Comparison of ENCODE assay signal across 2 cellular contexts in genomic region chr1:197915797-197916686, GRCh38.
TF ChIP-seq lines count a peak whose summit lies in the region.

No MANE protein-coding gene starts in this region.

TF ChIP-seq in HCT116, 20 proteins besides CTCF, POLR2A, EP300 and RAD21:
- TF ChIP-seq YY1 (IDR thresholded peaks at IDR 0.05; ENCODE audit: extremely low read depth, insufficient replicate concordance, low read depth, low read length), result peak; percentile 50
- peak; percentile 71 for TF ChIP-seq TCF7L2 (IDR thresholded peaks at IDR 0.05; ENCODE audit: borderline replicate concordance, extremely low read depth, insufficient read depth, insufficient read length)
- TF ChIP-seq CBX3 (IDR thresholded peaks at IDR 0.05; ENCODE audit: low read depth), result 0 out of 2 replicates have a peak, but pooled peaks have one; percentile 12
- TF ChIP-seq EGR1 (IDR thresholded peaks at IDR 0.05; ENCODE audit: low read depth), result no peak
TF ChIP-seq in HCT116: peak in this region for 3.

TF ChIP-seq in GM12878, 131 proteins besides CTCF, POLR2A, EP300 and RAD21:
- no peak for TF ChIP-seq CBFB (IDR thresholded peaks at IDR 0.05; ENCODE audit: low read depth)
- TF ChIP-seq, protein P1, sequence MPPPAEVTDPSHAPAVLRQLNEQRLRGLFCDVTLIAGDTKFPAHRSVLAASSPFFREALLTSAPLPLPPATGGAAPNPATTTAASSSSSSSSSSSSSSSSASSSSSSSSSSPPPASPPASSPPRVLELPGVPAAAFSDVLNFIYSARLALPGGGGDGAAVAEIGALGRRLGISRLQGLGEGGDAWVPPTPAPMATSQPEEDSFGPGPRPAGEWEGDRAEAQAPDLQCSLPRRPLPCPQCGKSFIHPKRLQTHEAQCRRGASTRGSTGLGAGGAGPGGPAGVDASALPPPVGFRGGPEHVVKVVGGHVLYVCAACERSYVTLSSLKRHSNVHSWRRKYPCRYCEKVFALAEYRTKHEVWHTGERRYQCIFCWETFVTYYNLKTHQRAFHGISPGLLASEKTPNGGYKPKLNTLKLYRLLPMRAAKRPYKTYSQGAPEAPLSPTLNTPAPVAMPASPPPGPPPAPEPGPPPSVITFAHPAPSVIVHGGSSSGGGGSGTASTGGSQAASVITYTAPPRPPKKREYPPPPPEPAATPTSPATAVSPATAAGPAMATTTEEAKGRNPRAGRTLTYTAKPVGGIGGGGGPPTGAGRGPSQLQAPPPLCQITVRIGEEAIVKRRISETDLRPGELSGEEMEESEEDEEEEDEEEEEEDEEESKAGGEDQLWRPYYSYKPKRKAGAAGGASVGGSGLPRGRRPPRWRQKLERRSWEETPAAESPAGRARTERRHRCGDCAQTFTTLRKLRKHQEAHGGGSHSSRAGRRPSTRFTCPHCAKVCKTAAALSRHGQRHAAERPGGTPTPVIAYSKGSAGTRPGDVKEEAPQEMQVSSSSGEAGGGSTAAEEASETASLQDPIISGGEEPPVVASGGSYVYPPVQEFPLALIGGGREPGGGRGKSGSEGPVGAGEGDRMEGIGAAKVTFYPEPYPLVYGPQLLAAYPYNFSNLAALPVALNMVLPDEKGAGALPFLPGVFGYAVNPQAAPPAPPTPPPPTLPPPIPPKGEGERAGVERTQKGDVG (CRISPR knock-in tag; IDR thresholded peaks at IDR 0.05), result no peak
- no peak for TF ChIP-seq ZNF384 (IDR thresholded peaks at IDR 0.05; ENCODE audit: borderline replicate concordance, low read depth, low read length)
- no peak for TF ChIP-seq CEBPB (IDR thresholded peaks at IDR 0.05; ENCODE audit: borderline replicate concordance in 1 of 2, low read depth in 2 of 2, low read length in 2 of 2)
- no peak for TF ChIP-seq SIN3A (IDR thresholded peaks at IDR 0.05; ENCODE audit: low read depth, low read length)
- TF ChIP-seq CBX3 (IDR thresholded peaks at IDR 0.05; ENCODE audit: borderline replicate concordance, low read depth), result no peak
- TF ChIP-seq SIX5 (IDR thresholded peaks at IDR 0.05; ENCODE audit: low read depth, low read length, severe bottlenecking), result no peak
- TF ChIP-seq NBN (IDR thresholded peaks at IDR 0.05), result no peak
- no peak for TF ChIP-seq ATF7 (IDR thresholded peaks at IDR 0.05; ENCODE audit: low read depth)
- TF ChIP-seq MYB (IDR thresholded peaks at IDR 0.05; ENCODE audit: borderline replicate concordance, low read depth, low read length), result no peak
- no peak for TF ChIP-seq SREBF1 (IDR thresholded peaks at IDR 0.05; ENCODE audit: low read length)
- TF ChIP-seq RAD51 (IDR thresholded peaks at IDR 0.05), result no peak
- no peak for TF ChIP-seq ZNF592 (IDR thresholded peaks at IDR 0.05)
- no peak for TF ChIP-seq STAT3 (IDR thresholded peaks at IDR 0.05; ENCODE audit: low read depth, low read length)
- no peak for TF ChIP-seq GABPA (IDR thresholded peaks at IDR 0.05; ENCODE audit: low read depth)
- no peak for TF ChIP-seq IRF4 (IDR thresholded peaks at IDR 0.05; ENCODE audit: low read depth, low read length)
- no peak for TF ChIP-seq NKRF (conservative IDR thresholded peaks at IDR 0.05)
- no peak for TF ChIP-seq RELA (IDR thresholded peaks at IDR 0.05; ENCODE audit: borderline replicate concordance, partially characterized antibody)
- no peak for TF ChIP-seq BACH1 (IDR thresholded peaks at IDR 0.05; ENCODE audit: borderline replicate concordance)
- no peak for TF ChIP-seq NR2C2 (IDR thresholded peaks at IDR 0.05; ENCODE audit: borderline replicate concordance, control insufficient read depth, insufficient read length, low read depth)
TF ChIP-seq in GM12878: peak in this region for 0.
